Comparison of ENCODE assay signal across 20 cellular contexts in genomic region chr1:97903626-97904025, GRCh38. TPM values are rescaled to one million over a fixed set of nuclear protein-coding genes. Genes with fewer than 3 reads are reported as not detected.
DNase-seq lines count a peak whose midpoint lies in the region; ATAC-seq, FAIRE-seq and TF ChIP-seq lines count a peak whose summit lies in the region.
"Had no signal": no experiment of that assay in that cellular context is flagged by ENCODE, and none has a peak within 500 bp of the region (broad histone marks: within the 10 kb centered on the region; RNA-seq: fewer than 3 reads in every experiment).

No MANE protein-coding gene starts in this region.

- no peak overlapping the region for H3K9ac ChIP-seq in astrocyte (ENCODE audit: low read length)

- no peak overlapping the region for H3K27ac Mint-ChIP-seq in astrocyte (ENCODE audit: unreplicated experiment)
- peak overlapping the region; percentile 69 for H3K27ac Mint-ChIP-seq in osteocyte (ENCODE audit: unreplicated experiment)

- DNase-seq in H54 (ENCODE audit: insufficient read length, low spot score): no peak
- DNase-seq in astrocyte (ENCODE audit: low read depth): peak; percentile 46
- peak; percentile 56 for DNase-seq in fibroblast of mammary gland (ENCODE audit: low read depth)
- DNase-seq in osteocyte (ENCODE audit: extremely low spot score, unreplicated experiment): no peak
- no peak for DNase-seq in testis
- DNase-seq: activated effector memory CD4-positive, alpha-beta T cell treated with Interleukin-2 at 50 U/mL for 16 hours; Caco-2; dorsolateral prefrontal cortex; GDM1; left colon; NCI-H1930; NCI-H524 treated with DMSO at 0.1 percent for 48 hours; pancreas; SJCRH30 had no signal

- TF ChIP-seq POLR2A in H54 (IDR thresholded peaks at IDR 0.05; ENCODE audit: low read depth, low read length): no peak
- TF ChIP-seq POLR2A in testis (IDR thresholded peaks at IDR 0.05): no peak

- H3K9me3 Mint-ChIP-seq in astrocyte (ENCODE audit: unreplicated experiment) (no peaks in the 10 kb centered on the region), osteocyte (ENCODE audit: unreplicated experiment) (no peaks in the 10 kb centered on the region)

- H3K27me3 ChIP-seq in astrocyte (ENCODE audit: insufficient read depth, low read length): no peaks in the 10 kb centered on the region
- H3K27me3 ChIP-seq in testis: no peaks in the 10 kb centered on the region
- H3K27me3 ChIP-seq: dorsolateral prefrontal cortex, pancreas, SJCRH30 had no signal

- H4K20me1 ChIP-seq in astrocyte (ENCODE audit: insufficient read depth, low read length): no peaks in the 10 kb centered on the region

- H3K27me3 Mint-ChIP-seq in astrocyte (ENCODE audit: low read depth, unreplicated experiment) (no peaks in the 10 kb centered on the region), osteocyte (ENCODE audit: unreplicated experiment) (no peaks in the 10 kb centered on the region)

- H3K4me3 ChIP-seq in astrocyte (ENCODE audit: insufficient read depth, low read depth, low read length) (no peak overlapping the region), fibroblast of mammary gland (ENCODE audit: control insufficient read depth, low read depth, low read length) (no peak overlapping the region), testis (no peak overlapping the region)
- H3K4me3 ChIP-seq: dorsolateral prefrontal cortex, GM12878, pancreas, SJCRH30 had no signal

- H3K4me1 Mint-ChIP-seq in astrocyte (ENCODE audit: low read depth, unreplicated experiment) (peaks cover 23% of the 10 kb centered on the region), osteocyte (ENCODE audit: unreplicated experiment) (peaks cover 38% of the 10 kb centered on the region)

- H3K36me3 Mint-ChIP-seq in astrocyte (ENCODE audit: low read depth, unreplicated experiment) (peaks cover 4% of the 10 kb centered on the region), osteocyte (ENCODE audit: unreplicated experiment) (peaks cover 2% of the 10 kb centered on the region)

- H3K4me2 ChIP-seq in astrocyte (ENCODE audit: low read length): peak overlapping the region; percentile 53

- FAIRE-seq in H54 (lab: Jason Lieb, UNC): peak; percentile 50
- FAIRE-seq in astrocyte (lab: Jason Lieb, UNC): peak; percentile 39
- FAIRE-seq: GM12878, HepG2 had no signal

- no peak overlapping the region for H3K27ac ChIP-seq in astrocyte (ENCODE audit: low read depth, low read length)
- no peak overlapping the region for H3K27ac ChIP-seq in testis
- H3K27ac ChIP-seq: pancreas, SJCRH30 had no signal

- no peak overlapping the region for H2AFZ ChIP-seq in astrocyte (ENCODE audit: low read depth, low read length)

- H3K79me2 ChIP-seq in astrocyte (ENCODE audit: insufficient read depth, low read length): peaks cover 27% of the 10 kb centered on the region

- H3K36me3 ChIP-seq in astrocyte (ENCODE audit: insufficient read depth, low read length) (no peaks in the 10 kb centered on the region), testis (ENCODE audit: low read depth, missing control alignments) (no peaks in the 10 kb centered on the region)
- H3K36me3 ChIP-seq: pancreas, SJCRH30 had no signal

- no peaks in the 10 kb centered on the region for H3K9me3 ChIP-seq in astrocyte (ENCODE audit: insufficient read depth, low read depth, low read length)
- H3K9me3 ChIP-seq in testis: no peaks in the 10 kb centered on the region
- H3K9me3 ChIP-seq: Caco-2, pancreas, SJCRH30 had no signal

- H3K4me3 Mint-ChIP-seq in astrocyte (ENCODE audit: unreplicated experiment) (no peak overlapping the region), osteocyte (ENCODE audit: unreplicated experiment) (no peak overlapping the region)

- ATAC-seq in GM19455 (IDR thresholded peaks at IDR 0.05; ENCODE audit: unreplicated experiment): no peak
- no peak for ATAC-seq in HG03354 (IDR thresholded peaks at IDR 0.05; ENCODE audit: poor library complexity, severe bottlenecking, unreplicated experiment)
- ATAC-seq in HG03520 (IDR thresholded peaks at IDR 0.05; ENCODE audit: unreplicated experiment): no peak
- ATAC-seq: HepG2, left colon, pancreas, sciatic nerve had no signal

- WGBS in testis, 2 donors: 32 to 36% methylated on average over 1 of the region's 1 CpG

- no peak for TF ChIP-seq CTCF in astrocyte (IDR thresholded peaks at IDR 0.05; ENCODE audit: insufficient read depth, low read depth, low read length)
- TF ChIP-seq CTCF in fibroblast of mammary gland (conservative IDR thresholded peaks at IDR 0.05; ENCODE audit: control insufficient read depth, insufficient read depth, low read depth, low read length): no peak
- no peak for TF ChIP-seq CTCF in osteocyte (IDR thresholded peaks at IDR 0.05)
- TF ChIP-seq CTCF in testis (IDR thresholded peaks at IDR 0.05): no peak

- H3K4me1 ChIP-seq in astrocyte (ENCODE audit: insufficient read depth, low read length) (peaks cover 25% of the 10 kb centered on the region), testis (no peaks in the 10 kb centered on the region)
- H3K4me1 ChIP-seq: Caco-2 had no signal

- intact Hi-C loops in testis (cut with DNase I; ENCODE audit: low total_unique reads): no loop called here

RNA-seq across cellular contexts. Expression of gene DPYD, which starts 17.2 kb away (rescaled TPM):
- total RNA-seq in astrocyte (7.5 and 8.8 TPM in 2 replicates), osteocyte (42.8 and 44.0 TPM in 2 replicates), testis (10 to 100 TPM; 11.5 to 14.7 TPM)
- polyA plus RNA-seq in testis (ENCODE audit: insufficient read depth, low read depth, low replicate concordance): 6.7 TPM

Comparison
In these comparisons a context has a peak if more than half of its experiments do, and no peak if none do; other contexts are left out.
1. DNase-seq: peak in astrocyte (single experiment) and fibroblast of mammary gland (single experiment); none in H54 (single experiment), osteocyte (single experiment) and testis (single experiment).